ENCODE assay signal across 9 cellular contexts in the genomic region with DNA sequence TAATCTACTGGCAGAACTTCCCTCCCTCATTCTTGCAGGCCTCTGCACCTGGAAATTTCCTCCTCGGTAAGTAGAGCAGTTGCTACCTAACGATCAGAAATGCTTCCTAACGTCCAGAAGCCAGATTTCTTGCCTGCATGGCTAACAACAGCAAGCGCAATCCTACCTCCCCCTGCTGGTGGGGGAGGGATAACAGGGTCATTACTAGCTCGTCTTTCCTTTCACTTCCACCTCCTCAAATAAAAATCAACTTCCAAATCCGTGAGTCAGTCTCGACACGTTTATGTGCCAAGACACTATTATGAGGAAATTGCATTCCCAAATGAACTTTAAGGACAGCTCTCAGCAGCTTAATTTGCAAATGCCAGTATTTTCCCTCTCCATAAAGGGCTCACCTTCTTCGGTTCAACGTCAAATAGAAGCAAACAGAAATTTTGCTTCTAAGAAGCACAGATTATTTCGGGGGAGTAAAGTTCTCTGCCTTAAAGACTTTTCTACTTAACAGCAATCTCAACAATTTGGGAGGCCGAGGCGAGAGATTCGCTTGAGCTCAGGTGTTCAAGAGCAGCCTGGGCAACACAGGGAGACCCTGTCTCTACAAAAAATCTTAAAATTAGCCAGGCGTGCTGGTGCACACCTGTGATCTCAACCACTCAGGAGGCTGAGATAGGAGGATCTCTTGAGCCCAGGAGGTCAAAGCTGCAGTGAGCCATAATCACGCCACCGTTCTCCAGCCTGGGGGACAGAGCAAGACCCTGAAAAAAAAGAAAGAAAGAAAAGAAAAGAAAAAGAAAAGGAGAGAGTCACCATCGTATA.
DNase-seq lines count a peak whose midpoint lies in the region; ATAC-seq, FAIRE-seq and TF ChIP-seq lines count a peak whose summit lies in the region.
"Had no signal": no experiment of that assay in that cellular context is flagged by ENCODE, and none has a peak within 500 bp of the region (broad histone marks: within the 10 kb centered on the region; RNA-seq: fewer than 3 reads in every experiment).

No MANE protein-coding gene starts in this region.

- intact Hi-C loops in pancreas (cut with DNase I): no loop called here

- no peak overlapping the region for H3K27ac Mint-ChIP-seq in T-helper 2 cell treated with Interferon-gamma antibody and Interleukin-4, amounts not matched to agents 5 μg/mL and 100 μg/mL, for 36 hours

- H3K27ac ChIP-seq in pancreas: no peak overlapping the region
- H3K27ac ChIP-seq: BLaER1 had no signal

- TF ChIP-seq CTCF in epithelial cell of esophagus (IDR thresholded peaks at IDR 0.05; ENCODE audit: insufficient read depth, low read depth, low read length, missing control alignments): peak; percentile 61
- TF ChIP-seq CTCF in pancreas (IDR thresholded peaks at IDR 0.05): peak; percentile 35 to 59 (median 55)

- no peak overlapping the region for H3K4me3 ChIP-seq in epithelial cell of esophagus (ENCODE audit: low read length)
- peak overlapping the region in 2 of 4 donors; percentile 11 to 19 for H3K4me3 ChIP-seq in pancreas
- H3K4me3 ChIP-seq: BLaER1 had no signal

- peak; percentile 63 for ATAC-seq in GM19438 (IDR thresholded peaks at IDR 0.05; ENCODE audit: low read depth, unreplicated experiment)
- ATAC-seq in pancreas: peak; percentile 93 to 99 (median 96)
- no peak for ATAC-seq in HG02623 (IDR thresholded peaks at IDR 0.05; ENCODE audit: unreplicated experiment)

- WGBS in pancreas, 2 donors: 36 to 41% methylated on average over 18 of the region's 18 CpGs

- H3K4me3 Mint-ChIP-seq in T-helper 2 cell treated with Interferon-gamma antibody and Interleukin-4, amounts not matched to agents 5 μg/mL and 100 μg/mL, for 36 hours: peak overlapping the region; percentile 69

- no peaks in the 10 kb centered on the region for H3K36me3 Mint-ChIP-seq in T-helper 2 cell treated with Interferon-gamma antibody and Interleukin-4, amounts not matched to agents 5 μg/mL and 100 μg/mL, for 36 hours (ENCODE audit: low read depth)

- H3K4me1 ChIP-seq in pancreas: no peaks in the 10 kb centered on the region
- H3K4me1 ChIP-seq: BLaER1 had no signal

- FAIRE-seq in pancreas (lab: Jason Lieb, UNC): no peak

- H3K4me1 Mint-ChIP-seq in T-helper 2 cell treated with Interferon-gamma antibody and Interleukin-4, amounts not matched to agents 5 μg/mL and 100 μg/mL, for 36 hours (ENCODE audit: low read depth): peaks cover 2% of the 10 kb centered on the region

- no peaks in the 10 kb centered on the region for H3K27me3 Mint-ChIP-seq in T-helper 2 cell treated with Interferon-gamma antibody and Interleukin-4, amounts not matched to agents 5 μg/mL and 100 μg/mL, for 36 hours (ENCODE audit: low read depth)

- H3K36me3 ChIP-seq in pancreas: no peaks in the 10 kb centered on the region
- H3K36me3 ChIP-seq: BLaER1 had no signal

- H3K9me3 Mint-ChIP-seq in T-helper 2 cell treated with Interferon-gamma antibody and Interleukin-4, amounts not matched to agents 5 μg/mL and 100 μg/mL, for 36 hours: no peaks in the 10 kb centered on the region

- H3K27me3 ChIP-seq in pancreas: no peaks in the 10 kb centered on the region
- H3K27me3 ChIP-seq: BLaER1 had no signal

- DNase-seq in NCI-H1417 (lab: John Stamatoyannopoulos, UW) (peak in 2 of 3 experiments; percentile 19 to 27), NCI-H1417 treated with DMSO at 0.1 percent for 48 hours (lab: John Stamatoyannopoulos, UW) (no peak), HuH-7 (ENCODE audit: low spot score) (peak; percentile 57), epithelial cell of esophagus (ENCODE audit: low read depth) (peak; percentile 65), pancreas (peak in 5 of 6 donors; percentile 58 to 73 (median 65))
- DNase-seq in T-helper 2 cell treated with Interferon-gamma antibody and Interleukin-4, amounts not matched to agents 5 μg/mL and 100 μg/mL, for 36 hours (ENCODE audit: low spot score): no peak

- no peaks in the 10 kb centered on the region for H3K9me3 ChIP-seq in pancreas
- H3K9me3 ChIP-seq: BLaER1 had no signal

Comparison
In these comparisons a context has a peak if more than half of its experiments do, and no peak if none do; other contexts are left out.
1. DNase-seq: peak in NCI-H1417 (2 of 3), HuH-7 (single experiment), epithelial cell of esophagus (single experiment) and pancreas (5 of 6); none in NCI-H1417 treated with DMSO at 0.1 percent for 48 hours (single experiment) and T-helper 2 cell treated with Interferon-gamma antibody and Interleukin-4, amounts not matched to agents 5 μg/mL and 100 μg/mL, for 36 hours (single experiment).